In genomic region chr5:180817847-180818246, GRCh38 we compare ENCODE assay signal across 11 cellular contexts. TPM values are rescaled to one million over a fixed set of nuclear protein-coding genes. Genes with fewer than 3 reads are reported as not detected.
A peak's percentile ranks its signal among the peaks of the same experiment; 100 is the strongest.
DNase-seq lines count a peak whose midpoint lies in the region; ATAC-seq, FAIRE-seq and TF ChIP-seq lines count a peak whose summit lies in the region.
"Had no signal": no experiment of that assay in that cellular context is flagged by ENCODE, and none has a peak within 500 bp of the region (broad histone marks: within the 10 kb centered on the region; RNA-seq: fewer than 3 reads in every experiment).

No MANE protein-coding gene starts in this region.

- 70% methylated on average over 7 of the region's 7 CpGs for WGBS in mammary epithelial cell (ENCODE audit: low coverage, missing lambda C conversion rate)
- 18 to 25% (median 20%) methylated on average over 7 of the region's 7 CpGs for WGBS in ovary, 3 donors
- WGBS in upper lobe of left lung, 2 donors = 29 to 35% methylated on average over 7 of the region's 7 CpGs

- H3K27me3 ChIP-seq in breast epithelium = no peaks in the 10 kb centered on the region
- H3K27me3 ChIP-seq in mammary epithelial cell (ENCODE audit: insufficient read depth, low read length) = no peaks in the 10 kb centered on the region
- no peaks in the 10 kb centered on the region for H3K27me3 ChIP-seq in endothelial cell of umbilical vein (ENCODE audit: control insufficient read depth in 2 of 2, insufficient read depth in 2 of 2, low read length in 2 of 2)
- no peaks in the 10 kb centered on the region for H3K27me3 ChIP-seq in ovary
- H3K27me3 ChIP-seq in upper lobe of left lung = no peaks in the 10 kb centered on the region
- H3K27me3 ChIP-seq: brain microvascular endothelial cell had no signal

- TF ChIP-seq EP300 in ovary (IDR thresholded peaks at IDR 0.05) (no peak), upper lobe of left lung (IDR thresholded peaks at IDR 0.05) (no peak)

- intact Hi-C loops in breast epithelium (cut with DNase I; ENCODE audit: low total_unique reads) (no loop called here), mammary epithelial cell (cut with micrococcal nuclease) (no loop called here), endothelial cell of umbilical vein (cut with micrococcal nuclease) (loop anchor here (1.0 kb wide), 1 partner anchor 43 kb away; the partner anchor contains the start of gene ZFP62), ovary (cut with DNase I) (loop anchor here in 2 of 4 donors (10.0 kb wide), 2 partner anchors 427 to 1263 kb away; partner anchors contain the start of genes RACK1 (in 1 of the 2) and RUFY1 (in 1 of the 2))

- no peaks in the 10 kb centered on the region for H4K20me1 ChIP-seq in mammary epithelial cell (ENCODE audit: insufficient read depth, low read length)
- H4K20me1 ChIP-seq in endothelial cell of umbilical vein (replicated peaks; ENCODE audit: control insufficient read depth, extremely low read depth, insufficient read depth, low read length) = no peaks in the 10 kb centered on the region

- H3K9me1 ChIP-seq in endothelial cell of umbilical vein (replicated peaks; ENCODE audit: control insufficient read depth, extremely low read depth, insufficient read depth, low read length) = no peaks in the 10 kb centered on the region

- POLR2A ChIA-PET in endothelial cell of umbilical vein (lab: Charles Lee) = interaction anchor here (0.8 kb wide), 1 partner anchor 1016 kb away, joined by 3 read pairs; no protein-coding TSS in a partner anchor

- H2AFZ ChIP-seq in mammary epithelial cell (ENCODE audit: low read depth, low read length) = no peak overlapping the region
- peak overlapping the region; percentile 24 for H2AFZ ChIP-seq in endothelial cell of umbilical vein (ENCODE audit: low read depth, low read length)

- H3K4me2 ChIP-seq in mammary epithelial cell (ENCODE audit: insufficient read depth, low read depth, low read length) = no peak overlapping the region
- no peak overlapping the region for H3K4me2 ChIP-seq in endothelial cell of umbilical vein (ENCODE audit: insufficient read depth, low read length)

- no peak for TF ChIP-seq POLR2A in breast epithelium (IDR thresholded peaks at IDR 0.05)
- no peak for TF ChIP-seq POLR2A in endothelial cell of umbilical vein (IDR thresholded peaks at IDR 0.05; ENCODE audit: low read depth, low read length)
- TF ChIP-seq POLR2A in ovary (IDR thresholded peaks at IDR 0.05) = no peak
- peak in 1 of 4 donors; percentile 33 for TF ChIP-seq POLR2A in upper lobe of left lung (IDR thresholded peaks at IDR 0.05)

- H3K4me1 ChIP-seq in breast epithelium = no peaks in the 10 kb centered on the region
- H3K4me1 ChIP-seq in mammary epithelial cell (ENCODE audit: insufficient read depth, low read length) = no peaks in the 10 kb centered on the region
- peaks cover 24% of the 10 kb centered on the region for H3K4me1 ChIP-seq in endothelial cell of umbilical vein (ENCODE audit: control insufficient read depth, extremely low read depth, insufficient read depth, low read length)
- H3K4me1 ChIP-seq in ovary (ENCODE audit: insufficient read depth) = peaks cover 18% of the 10 kb centered on the region
- H3K4me1 ChIP-seq in upper lobe of left lung = peaks cover 41 to 51% (median 46%) of the 10 kb centered on the region in 4 donors

- H3K9me3 ChIP-seq in breast epithelium (no peaks in the 10 kb centered on the region), mammary epithelial cell (replicated peaks; ENCODE audit: insufficient read depth, low read length) (no peaks in the 10 kb centered on the region), endothelial cell of umbilical vein (replicated peaks; ENCODE audit: control insufficient read depth, insufficient read depth, low read length) (no peaks in the 10 kb centered on the region), ovary (no peaks in the 10 kb centered on the region), upper lobe of left lung (no peaks in the 10 kb centered on the region)

- DNase-seq in breast epithelium (ENCODE audit: low spot score in 2 of 2) (no peak), mammary epithelial cell (no peak), endothelial cell of umbilical vein (ENCODE audit: low read depth, low spot score) (no peak), ovary (no peak), upper lobe of left lung (no peak), activated gamma-delta T cell treated with Interleukin-2 at 50 U/mL for 16 hours (no peak)
- DNase-seq: activated CD8-positive, alpha-beta memory T cell treated with anti-CD3 and anti-CD28 coated beads, Interleukin-2, amount 10 ng/mL, durations not matched to agents 7 days and 5 days; stimulated activated naive CD4-positive, alpha-beta T cell had no signal

- no peak for TF ChIP-seq CTCF in breast epithelium (IDR thresholded peaks at IDR 0.05)
- TF ChIP-seq CTCF in mammary epithelial cell (conservative IDR thresholded peaks at IDR 0.05 in 1 of 2, IDR thresholded peaks at IDR 0.05 in 1 of 2; ENCODE audit: extremely low read depth in 1 of 2, insufficient read depth in 1 of 2, low read depth in 1 of 2, low read length in 2 of 2) = no peak
- no peak for TF ChIP-seq CTCF in endothelial cell of umbilical vein (IDR thresholded peaks at IDR 0.05; ENCODE audit: extremely low read depth in 1 of 2, insufficient read depth in 1 of 2, low read depth in 1 of 2, low read length in 2 of 2)
- no peak for TF ChIP-seq CTCF in ovary (IDR thresholded peaks at IDR 0.05)
- TF ChIP-seq CTCF in upper lobe of left lung (IDR thresholded peaks at IDR 0.05) = no peak

- H3K36me3 ChIP-seq in breast epithelium (no peaks in the 10 kb centered on the region), mammary epithelial cell (ENCODE audit: insufficient read depth, low read length) (no peaks in the 10 kb centered on the region), endothelial cell of umbilical vein (ENCODE audit: control insufficient read depth in 2 of 2, extremely low read depth in 1 of 2, insufficient read depth in 2 of 2, low read length in 2 of 2) (no peaks in the 10 kb centered on the region), ovary (no peaks in the 10 kb centered on the region), upper lobe of left lung (no peaks in the 10 kb centered on the region)
- H3K36me3 ChIP-seq: brain microvascular endothelial cell had no signal

- dilution Hi-C loops in mammary epithelial cell (cut with HindIII; ENCODE audit: low sequenced_read_pairs) = no loop called here
- dilution Hi-C loops in endothelial cell of umbilical vein (cut with MboI; ENCODE audit: extremely low pct_ligation_motif_present, low sequenced_read_pairs) = no loop called here

- no TSS peak for BruUV-seq in mammary epithelial cell (replicated peaks; lab: Mats Ljungman, UMichigan)
- BruUV-seq in endothelial cell of umbilical vein (replicated peaks; lab: Mats Ljungman, UMichigan) = no TSS peak

- in situ Hi-C loops in mammary epithelial cell (cut with MboI; ENCODE audit: low sequenced_read_pairs in 2 of 2) = no loop called here

- H3K4me3 ChIP-seq in breast epithelium (no peak overlapping the region), mammary epithelial cell (replicated peaks in 1 of 3; ENCODE audit: insufficient read depth in 1 of 3, low read depth in 2 of 3, low read length in 3 of 3) (no peak overlapping the region), endothelial cell of umbilical vein (replicated peaks in 1 of 3; ENCODE audit: insufficient read depth in 1 of 3, low read depth in 1 of 3, low read length in 3 of 3) (no peak overlapping the region), ovary (no peak overlapping the region), upper lobe of left lung (no peak overlapping the region)

- ATAC-seq in upper lobe of left lung (ENCODE audit: low FRiP score in 2 of 2) = no peak
- ATAC-seq in GM19455 (IDR thresholded peaks at IDR 0.05; ENCODE audit: unreplicated experiment) = no peak
- ATAC-seq in HG03108 (IDR thresholded peaks at IDR 0.05; ENCODE audit: unreplicated experiment) = no peak
- ATAC-seq: activated CD8-positive, alpha-beta memory T cell treated with anti-CD3 and anti-CD28 coated beads, Interleukin-2, amount 10 ng/mL, durations not matched to agents 7 days and 5 days had no signal

- CTCF ChIA-PET in mammary epithelial cell (lab: Charles Lee; ENCODE audit: low non-redundant PET) (no interaction called here), endothelial cell of umbilical vein (lab: Charles Lee) (interaction anchor here (1.7 kb wide), 1 partner anchor 51 kb away, joined by 8 read pairs; no protein-coding TSS in a partner anchor)

- no peak for FAIRE-seq in endothelial cell of umbilical vein (lab: Jason Lieb, UNC)

- H3K9ac ChIP-seq in mammary epithelial cell (ENCODE audit: insufficient read depth, low read length) (no peak overlapping the region), endothelial cell of umbilical vein (replicated peaks; ENCODE audit: extremely low read depth, insufficient read depth, low read length) (no peak overlapping the region)

- H3K79me2 ChIP-seq in mammary epithelial cell (ENCODE audit: insufficient read depth, low read length) = no peaks in the 10 kb centered on the region
- H3K79me2 ChIP-seq in endothelial cell of umbilical vein (ENCODE audit: control insufficient read depth, insufficient read depth, low read length) = no peaks in the 10 kb centered on the region

- peak overlapping the region; percentile 65 to 66 for H3K27ac ChIP-seq in breast epithelium
- H3K27ac ChIP-seq in mammary epithelial cell (ENCODE audit: insufficient read depth, low read depth, low read length) = no peak overlapping the region
- no peak overlapping the region for H3K27ac ChIP-seq in endothelial cell of umbilical vein (ENCODE audit: insufficient read depth, low read depth, low read length)
- H3K27ac ChIP-seq in ovary = peak overlapping the region; percentile 66 to 86
- peak overlapping the region; percentile 59 to 99 (median 82) for H3K27ac ChIP-seq in upper lobe of left lung
- H3K27ac ChIP-seq: brain microvascular endothelial cell had no signal

RNA-seq across cellular contexts. Expression of gene MGAT1, which starts 15.2 kb away (rescaled TPM):
- total RNA-seq in breast epithelium = 100 to 1,000 TPM; 127 to 236 (median 163) TPM
- 100 to 1,000 TPM in 1 of 2 donors, 10 to 100 TPM in 1; 91.4 to 177 TPM for total RNA-seq in mammary epithelial cell
- 134 TPM for polyA plus RNA-seq in mammary epithelial cell
- 122 TPM for polyA minus RNA-seq in mammary epithelial cell
- total RNA-seq in endothelial cell of umbilical vein = 108 and 123 TPM in 2 replicates
- polyA plus RNA-seq in endothelial cell of umbilical vein = 126 and 153 TPM in 2 replicates
- polyA plus RNA-seq in endothelial cell of umbilical vein (2011; cell fraction: cytosol; rRNA removed) = 83.5 and 99.1 TPM in 2 replicates
- polyA plus RNA-seq in endothelial cell of umbilical vein (2011; cell fraction: nucleus; rRNA removed) = 54.0 and 56.7 TPM in 2 replicates
- polyA plus RNA-seq in endothelial cell of umbilical vein (2012) = 59.8 and 70.3 TPM in 2 replicates
- polyA minus RNA-seq in endothelial cell of umbilical vein = 80.6 and 100 TPM in 2 replicates
- polyA minus RNA-seq in endothelial cell of umbilical vein (2011; cell fraction: cytosol; rRNA and poly(A)+ RNA removed) = 49.0 TPM
- 31.9 and 43.9 TPM in 2 replicates for polyA minus RNA-seq in endothelial cell of umbilical vein (2011; cell fraction: nucleus; rRNA and poly(A)+ RNA removed)
- total RNA-seq in ovary = 100 to 1,000 TPM in 5 of 7 donors, 10 to 100 TPM in 2; 84.0 to 154 (median 131) TPM
- 100 to 1,000 TPM in 1 of 2 donors, 10 to 100 TPM in 1; 66.6 to 128 TPM for polyA plus RNA-seq in ovary
- total RNA-seq in upper lobe of left lung = 100 to 1,000 TPM; 148 to 392 (median 277) TPM

RNA-seq across cellular contexts. Expression of gene ZFP62, which starts 43.2 kb away (rescaled TPM):
- total RNA-seq in breast epithelium (10 to 100 TPM; 18.6 to 49.6 (median 35.4) TPM), mammary epithelial cell (10 to 100 TPM; 17.2 to 17.5 TPM), endothelial cell of umbilical vein (14.6 and 19.7 TPM in 2 replicates), ovary (10 to 100 TPM; 22.7 to 47.8 (median 33.8) TPM), upper lobe of left lung (10 to 100 TPM; 19.6 to 41.2 (median 26.1) TPM)
- polyA plus RNA-seq in mammary epithelial cell (6.7 TPM), endothelial cell of umbilical vein (3.3 and 3.7 TPM in 2 replicates), ovary (10 to 100 TPM; 23.2 to 36.3 TPM)
- polyA minus RNA-seq in mammary epithelial cell (40.5 TPM), endothelial cell of umbilical vein (4.4 and 5.8 TPM in 2 replicates)
- 5.8 and 7.0 TPM in 2 replicates for polyA plus RNA-seq in endothelial cell of umbilical vein (2011; cell fraction: cytosol; rRNA removed)
- polyA plus RNA-seq in endothelial cell of umbilical vein (2011; cell fraction: nucleus; rRNA removed) = 13.3 and 20.5 TPM in 2 replicates
- polyA plus RNA-seq in endothelial cell of umbilical vein (2012) = 11.7 and 15.7 TPM in 2 replicates
- 14.7 TPM for polyA minus RNA-seq in endothelial cell of umbilical vein (2011; cell fraction: cytosol; rRNA and poly(A)+ RNA removed)
- polyA minus RNA-seq in endothelial cell of umbilical vein (2011; cell fraction: nucleus; rRNA and poly(A)+ RNA removed) = 6.6 and 7.7 TPM in 2 replicates

Comparison
In these comparisons a context has a peak if more than half of its experiments do, and no peak if none do; other contexts are left out.
1. H3K27ac ChIP-seq: peak in breast epithelium (2 of 2), ovary (2 of 2) and upper lobe of left lung (4 of 4); none in mammary epithelial cell (single experiment) and endothelial cell of umbilical vein (single experiment).